In genomic region chr4:152380919-152381318, GRCh38 we compare ENCODE assay signal across 22 cellular contexts.
"Had no signal": no experiment of that assay in that cellular context is flagged by ENCODE, and none has a peak within 500 bp of the region (broad histone marks: within the 10 kb centered on the region; RNA-seq: fewer than 3 reads in every experiment).

No MANE protein-coding gene starts in this region.

- H3K4me1 ChIP-seq: parathyroid adenoma had no signal

- H3K9ac ChIP-seq: parathyroid adenoma, SK-N-SH had no signal

- H3K27me3 ChIP-seq: dorsolateral prefrontal cortex, tibial nerve had no signal

- H3K27ac Mint-ChIP-seq: activated CD4-positive, alpha-beta memory T cell treated with anti-CD3 and anti-CD28 coated beads, Interleukin-2, amount 10 ng/mL, durations not matched to agents 7 days and 5 days; activated CD8-positive, alpha-beta memory T cell treated with anti-CD3 and anti-CD28 coated beads, Interleukin-2, amount 10 ng/mL, durations not matched to agents 7 days and 5 days; activated T-cell treated with anti-CD3 and anti-CD28 coated beads, Interleukin-2, amount 50 U/mL, for 24 hours; activated T-helper 2 cell treated with anti-CD3 and anti-CD28 coated beads, Interferon-gamma antibody, Interleukin-2, Interleukin-4, amounts not matched to agents 10 μg/mL and 5 μg/mL and 100 μg/mL, durations not matched to agents 14 hours and 24 hours and 36 hours; endodermal cell; immature natural killer cell; memory B cell; naive B cell had no signal

- ATAC-seq: activated CD8-positive, alpha-beta memory T cell treated with anti-CD3 and anti-CD28 coated beads, Interleukin-2, amount 10 ng/mL, durations not matched to agents 7 days and 5 days; stimulated activated naive CD8-positive, alpha-beta T cell treated with anti-CD3 and anti-CD28 coated beads, Interleukin-15, Interleukin-2, amounts not matched to agents 100 U/mL and 50 U/mL, for 24 hours had no signal

- H3K36me3 ChIP-seq: tibial nerve had no signal

- H3K4me3 ChIP-seq: dorsolateral prefrontal cortex, tibial nerve had no signal

- H3K9me3 Mint-ChIP-seq: activated CD4-positive, alpha-beta memory T cell treated with anti-CD3 and anti-CD28 coated beads, Interleukin-2, amount 10 ng/mL, durations not matched to agents 7 days and 5 days; activated T-cell treated with anti-CD3 and anti-CD28 coated beads, Interleukin-2, amount 50 U/mL, for 24 hours; activated T-helper 2 cell treated with anti-CD3 and anti-CD28 coated beads, Interferon-gamma antibody, Interleukin-2, Interleukin-4, amounts not matched to agents 10 μg/mL and 5 μg/mL and 100 μg/mL, durations not matched to agents 14 hours and 24 hours and 36 hours; brain; endodermal cell; immature natural killer cell had no signal

- H3K27ac ChIP-seq: dorsolateral prefrontal cortex, parathyroid adenoma had no signal

- H3K9me3 ChIP-seq: SK-N-SH, tibial nerve had no signal

- H3K4me2 ChIP-seq: SK-N-SH had no signal

- H3K27me3 Mint-ChIP-seq: activated CD4-positive, alpha-beta memory T cell treated with anti-CD3 and anti-CD28 coated beads, Interleukin-2, amount 10 ng/mL, durations not matched to agents 7 days and 5 days; activated CD8-positive, alpha-beta memory T cell treated with anti-CD3 and anti-CD28 coated beads, Interleukin-2, amount 10 ng/mL, durations not matched to agents 7 days and 5 days; activated T-cell treated with anti-CD3 and anti-CD28 coated beads, Interleukin-2, amount 50 U/mL, for 24 hours; brain; memory B cell; naive B cell had no signal

- H2AFZ ChIP-seq: parathyroid adenoma had no signal

- H3K79me2 ChIP-seq: parathyroid adenoma had no signal

- DNase-seq: activated CD4-positive, alpha-beta memory T cell treated with anti-CD3 and anti-CD28 coated beads, Interleukin-2, amount 10 ng/mL, durations not matched to agents 7 days and 5 days; activated CD4-positive, alpha-beta T cell treated with anti-CD3 and anti-CD28 coated beads for 48 hours; activated CD4-positive, CD25-positive, alpha-beta regulatory T cell; activated CD8-positive, alpha-beta memory T cell treated with anti-CD3 and anti-CD28 coated beads, Interleukin-2, amount 10 ng/mL, durations not matched to agents 7 days and 5 days; activated naive CD4-positive, alpha-beta T cell treated with Interleukin-2 at 50 U/mL for 16 hours; activated T-cell treated with anti-CD3 and anti-CD28 coated beads, Interleukin-2, amount 50 U/mL, for 24 hours; central memory CD4-positive, alpha-beta T cell; dorsolateral prefrontal cortex; endodermal cell; immature natural killer cell; naive B cell; SK-N-SH; stimulated activated CD4-positive, alpha-beta T cell treated with anti-CD3 and anti-CD28 coated beads, Interleukin-2, amount 100 ng/mL, for 24 hours; stimulated activated naive CD8-positive, alpha-beta T cell treated with anti-CD3 and anti-CD28 coated beads, Interleukin-15, Interleukin-2, amounts not matched to agents 100 U/mL and 50 U/mL, for 24 hours; substantia nigra; T-helper 9 cell had no signal

- FAIRE-seq: colon had no signal

- H3K36me3 Mint-ChIP-seq: brain, immature natural killer cell had no signal

- H3K4me3 Mint-ChIP-seq: activated CD4-positive, alpha-beta memory T cell treated with anti-CD3 and anti-CD28 coated beads, Interleukin-2, amount 10 ng/mL, durations not matched to agents 7 days and 5 days; activated CD8-positive, alpha-beta memory T cell treated with anti-CD3 and anti-CD28 coated beads, Interleukin-2, amount 10 ng/mL, durations not matched to agents 7 days and 5 days; activated T-cell treated with anti-CD3 and anti-CD28 coated beads, Interleukin-2, amount 50 U/mL, for 24 hours; endodermal cell; immature natural killer cell; memory B cell; naive B cell had no signal
